In genomic region chr16:31713071-31713944, GRCh38 we compare ENCODE assay signal across 1 cellular context.
A peak's percentile ranks its signal among the peaks of the same experiment; 100 is the strongest.
TF ChIP-seq lines count a peak whose summit lies in the region.

No MANE protein-coding gene starts in this region.

TF ChIP-seq in K562, 482 proteins besides CTCF, POLR2A, EP300 and RAD21 (continued from another document and continues in another):
- TF ChIP-seq AFF1 (IDR thresholded peaks at IDR 0.05; ENCODE audit: low read depth in 1 of 2, partially characterized antibody in 2 of 2) (no peak), TEAD2 (tag; IDR thresholded peaks at IDR 0.05) (no peak), CREB5 (CRISPR knock-in tag; IDR thresholded peaks at IDR 0.05) (no peak), SMC3 (conservative IDR thresholded peaks at IDR 0.05; ENCODE audit: insufficient read depth, low read depth, low read length) (no peak), SRSF1 (IDR thresholded peaks at IDR 0.05; ENCODE audit: low read depth, low read length) (no peak), ATF3 (IDR thresholded peaks at IDR 0.05) (no peak), ATF3 (CRISPR knock-in tag; conservative IDR thresholded peaks at IDR 0.05) (no peak; the same call in 1 of the 2 replicates), GATA2 (CRISPR knock-in tag; IDR thresholded peaks at IDR 0.05) (no peak), MEIS2 (IDR thresholded peaks at IDR 0.05; ENCODE audit: partially characterized antibody) (no peak), FOXJ3 (CRISPR knock-in tag; IDR thresholded peaks at IDR 0.05) (no peak), NFIC (IDR thresholded peaks at IDR 0.05) (0 out of 2 replicates have a peak, but pooled peaks have one; percentile 28), ARID3B (CRISPR knock-in tag; IDR thresholded peaks at IDR 0.05; ENCODE audit: borderline replicate concordance) (no peak), POLR3G (IDR thresholded peaks at IDR 0.05; ENCODE audit: extremely low read depth, insufficient read length, insufficient replicate concordance) (no peak), XRCC4 (IDR thresholded peaks at IDR 0.05; ENCODE audit: extremely low read depth, insufficient read depth, insufficient read length) (no peak), FOXA3 (CRISPR knock-in tag; conservative IDR thresholded peaks at IDR 0.05 in 1 of 2, IDR thresholded peaks at IDR 0.05 in 1 of 2) (no peak), NR2C2 (CRISPR knock-in tag; IDR thresholded peaks at IDR 0.05) (no peak), NR2C2 (tag; IDR thresholded peaks at IDR 0.05) (peak; percentile 69), ZNF395 (CRISPR knock-in tag; IDR thresholded peaks at IDR 0.05) (no peak), E2F1 (CRISPR knock-in tag; IDR thresholded peaks at IDR 0.05) (no peak), DMBX1 (CRISPR knock-in tag; IDR thresholded peaks at IDR 0.05; ENCODE audit: borderline replicate concordance) (no peak), ZNF449 (CRISPR knock-in tag; IDR thresholded peaks at IDR 0.05) (no peak), TSHZ1 (CRISPR knock-in tag; IDR thresholded peaks at IDR 0.05) (no peak), PBX2 (CRISPR knock-in tag; IDR thresholded peaks at IDR 0.05; ENCODE audit: low read depth) (no peak), PBX2 (tag; conservative IDR thresholded peaks at IDR 0.05; ENCODE audit: low read depth) (no peak), MXD1 (CRISPR knock-in tag; IDR thresholded peaks at IDR 0.05; ENCODE audit: borderline replicate concordance, poor library complexity, severe bottlenecking) (no peak), FOXK2 (conservative IDR thresholded peaks at IDR 0.05 in 1 of 2, IDR thresholded peaks at IDR 0.05 in 1 of 2; ENCODE audit: low read depth in 2 of 2) (no peak), ETS1 (conservative IDR thresholded peaks at IDR 0.05; ENCODE audit: control insufficient read depth, low read depth, low read length) (no peak), BCOR (IDR thresholded peaks at IDR 0.05) (no peak), THRA (IDR thresholded peaks at IDR 0.05) (no peak), CREBBP (IDR thresholded peaks at IDR 0.05; ENCODE audit: low read depth, low read length) (no peak), MAFF (IDR thresholded peaks at IDR 0.05; ENCODE audit: low read length) (no peak)
